ENCODE assay signal across 1 cellular context in genomic region chr2:127503491-127503890, GRCh38.
TF ChIP-seq lines count a peak whose summit lies in the region.

No MANE protein-coding gene starts in this region.

TF ChIP-seq in HEK293, 187 proteins besides CTCF, POLR2A, EP300 and RAD21 (continued from another document and continues in another):
- TF ChIP-seq ZSCAN16 (tag by site-specific recombination; IDR thresholded peaks at IDR 0.05) (no peak), FEZF1 (tag by site-specific recombination; IDR thresholded peaks at IDR 0.05) (no peak), OSR2 (tag by site-specific recombination; IDR thresholded peaks at IDR 0.05) (no peak), ZNF148 (tag by site-specific recombination; IDR thresholded peaks at IDR 0.05; ENCODE audit: borderline replicate concordance) (no peak), ZNF394 (tag by site-specific recombination; IDR thresholded peaks at IDR 0.05; ENCODE audit: borderline replicate concordance) (peak; percentile 84; the same call in 1 of the 2 replicates), ZNF350 (tag by site-specific recombination; IDR thresholded peaks at IDR 0.05) (no peak), ZNF518A (tag by site-specific recombination; conservative IDR thresholded peaks at IDR 0.05; ENCODE audit: low read depth) (peak; percentile 82; the same call in 1 of the 2 replicates), SETDB1 (IDR thresholded peaks at IDR 0.05; ENCODE audit: insufficient read length, low read length) (no peak), ZNF37A (tag by site-specific recombination; IDR thresholded peaks at IDR 0.05) (no peak), ZNF391 (tag by site-specific recombination; IDR thresholded peaks at IDR 0.05; ENCODE audit: borderline replicate concordance, low read depth) (no peak), ZXDB (tag by site-specific recombination; IDR thresholded peaks at IDR 0.05) (peak; percentile 40; the same call in 1 of the 2 replicates), ZNF654 (tag by site-specific recombination; IDR thresholded peaks at IDR 0.05; ENCODE audit: low read depth) (no peak), ZNF302 (tag by site-specific recombination; IDR thresholded peaks at IDR 0.05; ENCODE audit: low read depth) (no peak), GLIS2 (tag by site-specific recombination; IDR thresholded peaks at IDR 0.05) (no peak), ZNF677 (tag by site-specific recombination; IDR thresholded peaks at IDR 0.05) (no peak), ZNF76 (tag by site-specific recombination; IDR thresholded peaks at IDR 0.05; ENCODE audit: borderline replicate concordance, low read depth) (no peak), ZNF174 (tag by site-specific recombination; IDR thresholded peaks at IDR 0.05) (no peak), TRIM28 (IDR thresholded peaks at IDR 0.05; ENCODE audit: borderline replicate concordance, low read length) (no peak), ZNF544 (tag by site-specific recombination; IDR thresholded peaks at IDR 0.05) (no peak), SP7 (tag by site-specific recombination; IDR thresholded peaks at IDR 0.05) (no peak), ZNF175 (tag by site-specific recombination; IDR thresholded peaks at IDR 0.05) (no peak), KLF10 (tag by site-specific recombination; IDR thresholded peaks at IDR 0.05) (no peak), ZNF433 (tag by site-specific recombination; IDR thresholded peaks at IDR 0.05; ENCODE audit: low read depth) (peak; percentile 23; the same call in 1 of the 2 replicates), MEIS1 (CRISPR knock-in tag; IDR thresholded peaks at IDR 0.05; ENCODE audit: borderline replicate concordance) (no peak), ZNF362 (tag by site-specific recombination; IDR thresholded peaks at IDR 0.05) (no peak), ZNF426 (tag by site-specific recombination; IDR thresholded peaks at IDR 0.05) (peak; percentile 73), SP2 (tag by site-specific recombination; IDR thresholded peaks at IDR 0.05) (no peak), ZNF560 (tag by site-specific recombination; IDR thresholded peaks at IDR 0.05; ENCODE audit: borderline replicate concordance) (0 out of 2 replicates have a peak, but pooled peaks have one; percentile 12), REST (tag by site-specific recombination; IDR thresholded peaks at IDR 0.05) (peak; percentile 55; the same call in 1 of the 2 replicates), KLF9 (tag by site-specific recombination; IDR thresholded peaks at IDR 0.05; ENCODE audit: low read depth) (no peak), ZNF529 (tag by site-specific recombination; IDR thresholded peaks at IDR 0.05; ENCODE audit: insufficient replicate concordance) (no peak), TCF7L2 (IDR thresholded peaks at IDR 0.05; ENCODE audit: borderline replicate concordance, low read depth, low read length) (no peak), ZNF785 (tag by site-specific recombination; IDR thresholded peaks at IDR 0.05) (no peak), ZNF214 (tag by site-specific recombination; IDR thresholded peaks at IDR 0.05; ENCODE audit: borderline replicate concordance) (no peak), ELK4 (IDR thresholded peaks at IDR 0.05; ENCODE audit: borderline replicate concordance, low read depth, low read length) (no peak), ZNF558 (tag by site-specific recombination; IDR thresholded peaks at IDR 0.05) (no peak), HOXA7 (CRISPR knock-in tag; IDR thresholded peaks at IDR 0.05; ENCODE audit: borderline replicate concordance) (no peak), ZBTB10 (tag by site-specific recombination; IDR thresholded peaks at IDR 0.05) (no peak), ZNF140 (tag by site-specific recombination; IDR thresholded peaks at IDR 0.05) (peak; percentile 21; the same call in 1 of the 2 replicates), BCL11B (tag by site-specific recombination; IDR thresholded peaks at IDR 0.05; ENCODE audit: low read depth) (no peak), INSM2 (tag by site-specific recombination; IDR thresholded peaks at IDR 0.05) (no peak), ZBTB8A (tag by site-specific recombination; IDR thresholded peaks at IDR 0.05) (peak; percentile 49; the same call in 1 of the 2 replicates), ZSCAN18 (tag by site-specific recombination; IDR thresholded peaks at IDR 0.05) (no peak), ZEB2 (tag by site-specific recombination; IDR thresholded peaks at IDR 0.05) (no peak)
